ENCODE assay signal across 11 cellular contexts in genomic region chr1:94579876-94580294, GRCh38. TPM values are rescaled to one million over a fixed set of nuclear protein-coding genes. Genes with fewer than 3 reads are reported as not detected.
DNase-seq lines count a peak whose midpoint lies in the region; ATAC-seq, FAIRE-seq and TF ChIP-seq lines count a peak whose summit lies in the region.
"Had no signal": no experiment of that assay in that cellular context is flagged by ENCODE, and none has a peak within 500 bp of the region (broad histone marks: within the 10 kb centered on the region; RNA-seq: fewer than 3 reads in every experiment).

No MANE protein-coding gene starts in this region.

- ATAC-seq in WTC11 (peak; percentile 88), HG02610 (IDR thresholded peaks at IDR 0.05; ENCODE audit: unreplicated experiment) (no peak)

- H3K9me3 Mint-ChIP-seq in WTC11, result peaks cover 49% of the 10 kb centered on the region
- peaks cover 14% of the 10 kb centered on the region for H3K9me3 Mint-ChIP-seq in activated CD4-positive, alpha-beta T cell treated with anti-CD3 and anti-CD28 coated beads, Interleukin-2, amount 10 ng/mL, durations not matched to agents 7 days and 5 days

- no peak overlapping the region for H3K27ac Mint-ChIP-seq in WTC11
- no peak overlapping the region for H3K27ac Mint-ChIP-seq in activated CD4-positive, alpha-beta T cell treated with anti-CD3 and anti-CD28 coated beads, Interleukin-2, amount 10 ng/mL, durations not matched to agents 7 days and 5 days
- H3K27ac Mint-ChIP-seq: activated naive CD4-positive, alpha-beta T cell treated with anti-CD3 and anti-CD28 coated beads, Interleukin-2, amount 10 ng/mL, durations not matched to agents 7 days and 5 days had no signal

- peaks cover 7% of the 10 kb centered on the region for H3K4me1 Mint-ChIP-seq in WTC11
- no peaks in the 10 kb centered on the region for H3K4me1 Mint-ChIP-seq in activated CD4-positive, alpha-beta T cell treated with anti-CD3 and anti-CD28 coated beads, Interleukin-2, amount 10 ng/mL, durations not matched to agents 7 days and 5 days
- H3K4me1 Mint-ChIP-seq: activated naive CD4-positive, alpha-beta T cell treated with anti-CD3 and anti-CD28 coated beads, Interleukin-2, amount 10 ng/mL, durations not matched to agents 7 days and 5 days had no signal

- FAIRE-seq in urothelium cell line (lab: Jason Lieb, UNC) (peak; percentile 95), frontal cortex (lab: Jason Lieb, UNC) (no peak)

- H3K36me3 Mint-ChIP-seq in WTC11, result peaks cover 28% of the 10 kb centered on the region
- H3K36me3 Mint-ChIP-seq in activated CD4-positive, alpha-beta T cell treated with anti-CD3 and anti-CD28 coated beads, Interleukin-2, amount 10 ng/mL, durations not matched to agents 7 days and 5 days (ENCODE audit: low read depth), result no peaks in the 10 kb centered on the region
- H3K36me3 Mint-ChIP-seq: activated naive CD4-positive, alpha-beta T cell treated with anti-CD3 and anti-CD28 coated beads, Interleukin-2, amount 10 ng/mL, durations not matched to agents 7 days and 5 days had no signal

- TF ChIP-seq CTCF in HFF-Myc (IDR thresholded peaks at IDR 0.05; ENCODE audit: low read depth, low read length, missing control alignments) (no peak), WTC11 (IDR thresholded peaks at IDR 0.05) (no peak)

- peak; percentile 95 for DNase-seq in HFF-Myc (ENCODE audit: extremely low read depth, low read depth)
- peak; percentile 26 for DNase-seq in WTC11 (ENCODE audit: low spot score)
- DNase-seq in iPS-NIHi11 (ENCODE audit: low spot score), result peak; percentile 40
- DNase-seq in urothelium cell line (ENCODE audit: low spot score), result peak; percentile 91
- no peak for DNase-seq in frontal cortex (ENCODE audit: low spot score in 2 of 2)
- DNase-seq in activated CD4-positive, alpha-beta T cell treated with anti-CD3 and anti-CD28 coated beads, Interleukin-2, amount 10 ng/mL, durations not matched to agents 7 days and 5 days, result no peak
- DNase-seq: activated naive CD4-positive, alpha-beta T cell treated with anti-CD3 and anti-CD28 coated beads, Interleukin-2, amount 10 ng/mL, durations not matched to agents 7 days and 5 days; glutamatergic neuron; NCI-H1048; retina had no signal

- POLR2A ChIA-PET in WTC11 (lab: Charles Lee), result no interaction called here
- POLR2A ChIA-PET in activated CD4-positive, alpha-beta T cell treated with anti-CD3 and anti-CD28 coated beads, Interleukin-2, amount 10 ng/mL, durations not matched to agents 7 days and 5 days (lab: Charles Lee), result no interaction called here

- H3K4me3 ChIP-seq in HFF-Myc (replicated peaks; ENCODE audit: low read depth, low read length), result no peak overlapping the region

- no peak overlapping the region for H3K4me3 Mint-ChIP-seq in WTC11
- H3K4me3 Mint-ChIP-seq in activated CD4-positive, alpha-beta T cell treated with anti-CD3 and anti-CD28 coated beads, Interleukin-2, amount 10 ng/mL, durations not matched to agents 7 days and 5 days, result no peak overlapping the region
- H3K4me3 Mint-ChIP-seq: activated naive CD4-positive, alpha-beta T cell treated with anti-CD3 and anti-CD28 coated beads, Interleukin-2, amount 10 ng/mL, durations not matched to agents 7 days and 5 days had no signal

- peaks cover 3% of the 10 kb centered on the region; the same call in 1 of the 2 replicates for H3K27me3 Mint-ChIP-seq in WTC11 (ENCODE audit: low read depth)
- peaks cover 17% of the 10 kb centered on the region for H3K27me3 Mint-ChIP-seq in activated CD4-positive, alpha-beta T cell treated with anti-CD3 and anti-CD28 coated beads, Interleukin-2, amount 10 ng/mL, durations not matched to agents 7 days and 5 days

- CTCF ChIA-PET in WTC11 (lab: Charles Lee), result interaction anchor here (0.9 kb wide), 1 partner anchor 14 kb away, joined by 3 read pairs; no protein-coding TSS in a partner anchor
- CTCF ChIA-PET in activated CD4-positive, alpha-beta T cell treated with anti-CD3 and anti-CD28 coated beads, Interleukin-2, amount 10 ng/mL, durations not matched to agents 7 days and 5 days (lab: Charles Lee), result no interaction called here

TF ChIP-seq in WTC11, 78 proteins besides CTCF, POLR2A, EP300 and RAD21 (continues in another document):
- TF ChIP-seq GRHL2 (CRISPR knock-in tag; IDR thresholded peaks at IDR 0.05; ENCODE audit: insufficient replicate concordance, severe bottlenecking) (no peak), CBFB (CRISPR knock-in tag; IDR thresholded peaks at IDR 0.05; ENCODE audit: low read depth) (no peak), ATF1 (CRISPR knock-in tag; IDR thresholded peaks at IDR 0.05) (no peak), NFYB (CRISPR knock-in tag; conservative IDR thresholded peaks at IDR 0.05; ENCODE audit: low read depth) (no peak), ZNF219 (CRISPR knock-in tag; IDR thresholded peaks at IDR 0.05; ENCODE audit: borderline replicate concordance) (no peak), CDX4 (CRISPR knock-in tag; IDR thresholded peaks at IDR 0.05; ENCODE audit: borderline replicate concordance) (no peak), SP1 (CRISPR knock-in tag; conservative IDR thresholded peaks at IDR 0.05) (no peak), PREB (CRISPR knock-in tag; IDR thresholded peaks at IDR 0.05; ENCODE audit: borderline replicate concordance) (no peak), ERG (CRISPR knock-in tag; IDR thresholded peaks at IDR 0.05) (no peak), AFF4 (CRISPR knock-in tag; IDR thresholded peaks at IDR 0.05; ENCODE audit: borderline replicate concordance) (no peak)
- TF ChIP-seq, protein P1, sequence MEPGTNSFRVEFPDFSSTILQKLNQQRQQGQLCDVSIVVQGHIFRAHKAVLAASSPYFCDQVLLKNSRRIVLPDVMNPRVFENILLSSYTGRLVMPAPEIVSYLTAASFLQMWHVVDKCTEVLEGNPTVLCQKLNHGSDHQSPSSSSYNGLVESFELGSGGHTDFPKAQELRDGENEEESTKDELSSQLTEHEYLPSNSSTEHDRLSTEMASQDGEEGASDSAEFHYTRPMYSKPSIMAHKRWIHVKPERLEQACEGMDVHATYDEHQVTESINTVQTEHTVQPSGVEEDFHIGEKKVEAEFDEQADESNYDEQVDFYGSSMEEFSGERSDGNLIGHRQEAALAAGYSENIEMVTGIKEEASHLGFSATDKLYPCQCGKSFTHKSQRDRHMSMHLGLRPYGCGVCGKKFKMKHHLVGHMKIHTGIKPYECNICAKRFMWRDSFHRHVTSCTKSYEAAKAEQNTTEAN (CRISPR knock-in tag; IDR thresholded peaks at IDR 0.05), result no peak

RNA-seq across cellular contexts. Expression of gene F3, which starts 38.3 kb away (rescaled TPM):
- 7.5 to 7.8 TPM (median 7.6 TPM) in 3 replicates for total RNA-seq in WTC11 (2021)
- total RNA-seq in frontal cortex, result 24.9 TPM
- total RNA-seq in activated CD4-positive, alpha-beta T cell treated with anti-CD3 and anti-CD28 coated beads, Interleukin-2, amount 10 ng/mL, durations not matched to agents 7 days and 5 days, result not detected

Comparison
In these comparisons a context has a peak if more than half of its experiments do, and no peak if none do; other contexts are left out.
1. DNase-seq: peak in HFF-Myc (single experiment), WTC11 (single experiment), iPS-NIHi11 (single experiment) and urothelium cell line (single experiment); none in frontal cortex (0 of 2) and activated CD4-positive, alpha-beta T cell treated with anti-CD3 and anti-CD28 coated beads, Interleukin-2, amount 10 ng/mL, durations not matched to agents 7 days and 5 days (single experiment).